ENCODE assay signal across 8 cellular contexts in genomic region chr11:65416341-65417185, GRCh38. TPM values are rescaled to one million over a fixed set of nuclear protein-coding genes. Genes with fewer than 3 reads are reported as not detected.
DNase-seq lines count a peak whose midpoint lies in the region; ATAC-seq and TF ChIP-seq lines count a peak whose summit lies in the region.

No MANE protein-coding gene starts in this region.

- peak in 1 of 2 donors; percentile 19 for TF ChIP-seq POLR2A in vagina (IDR thresholded peaks at IDR 0.05)

- CTCF ChIA-PET in CD4-positive, alpha-beta memory T cell (lab: Charles Lee; ENCODE audit: partially characterized antibody), result interaction anchor here (0.8 to 12.6 kb wide), 29 partner anchors 9 to 119 kb away, joined by 3 to 192 read pairs (median 9); partner anchors contain the start of genes FRMD8, MALAT1 and SLC25A45

- no peaks in the 10 kb centered on the region for H3K27me3 ChIP-seq in CD4-positive, alpha-beta memory T cell (ENCODE audit: insufficient read depth, low read length)
- H3K27me3 ChIP-seq in vagina, result no peaks in the 10 kb centered on the region

- peaks cover 30 to 61% (median 42%) of the 10 kb centered on the region in 4 donors for H3K4me1 Mint-ChIP-seq in CD4-positive, alpha-beta memory T cell
- peaks cover 47% of the 10 kb centered on the region for H3K4me1 Mint-ChIP-seq in T-helper 1 cell treated with Interleukin-12 subunit alpha and Interleukin-12 subunit beta and Interleukin-4 antibody, amounts not matched to agents 30 μg/mL and 1 μg/mL, for 36 hours (ENCODE audit: low read depth)

- peaks cover 57% of the 10 kb centered on the region for H3K4me1 ChIP-seq in CD4-positive, alpha-beta memory T cell (ENCODE audit: insufficient read depth, low read length)
- peaks cover 59% of the 10 kb centered on the region for H3K4me1 ChIP-seq in vagina

- H3K9me3 ChIP-seq in CD4-positive, alpha-beta memory T cell (ENCODE audit: control insufficient read depth in 1 of 2, low read length in 2 of 2), result no peaks in the 10 kb centered on the region
- no peaks in the 10 kb centered on the region for H3K9me3 ChIP-seq in vagina

- intact Hi-C loops in CD4-positive, alpha-beta memory T cell (cut with micrococcal nuclease), result loop anchor here (1.0 to 5.0 kb wide), 7 partner anchors 9 to 94 kb away; partner anchors contain the start of gene SLC25A45
- intact Hi-C loops in left ventricle myocardium superior (cut with micrococcal nuclease) (no loop called here), vagina (cut with DNase I) (loop anchor here (2.0 to 5.0 kb wide), 2 partner anchors 34 to 92 kb away; partner anchors contain the start of gene SLC25A45)

- H3K27me3 Mint-ChIP-seq in CD4-positive, alpha-beta memory T cell, result peaks cover 0 to 2% of the 10 kb centered on the region in 2 donors
- H3K27me3 Mint-ChIP-seq in T-helper 1 cell treated with Interleukin-12 subunit alpha and Interleukin-12 subunit beta and Interleukin-4 antibody, amounts not matched to agents 30 μg/mL and 1 μg/mL, for 36 hours (ENCODE audit: low read depth), result no peaks in the 10 kb centered on the region

- peaks cover 0 to 20% of the 10 kb centered on the region in 2 donors for H3K36me3 Mint-ChIP-seq in CD4-positive, alpha-beta memory T cell
- peaks cover 4% of the 10 kb centered on the region for H3K36me3 Mint-ChIP-seq in T-helper 1 cell treated with Interleukin-12 subunit alpha and Interleukin-12 subunit beta and Interleukin-4 antibody, amounts not matched to agents 30 μg/mL and 1 μg/mL, for 36 hours (ENCODE audit: low read depth)

- POLR2A ChIA-PET in CD4-positive, alpha-beta memory T cell (lab: Charles Lee; ENCODE audit: partially characterized antibody), result interaction anchor here (1.0 to 22.2 kb wide), 23 partner anchors 10 to 160 kb away, joined by 3 to 3839 read pairs (median 6); partner anchors contain the start of genes DPF2, EHBP1L1, FAM89B and FRMD8

- TF ChIP-seq CTCF in vagina (IDR thresholded peaks at IDR 0.05), result peak; percentile 96 to 100 (median 97)

- H3K4me3 ChIP-seq in CD4-positive, alpha-beta memory T cell (ENCODE audit: low read length in 2 of 2), result peak overlapping the region; percentile 86 to 95
- H3K4me3 ChIP-seq in vagina, result peak overlapping the region; percentile 58 to 96

- peak overlapping the region; percentile 98 for H3K27ac ChIP-seq in CD4-positive, alpha-beta memory T cell (ENCODE audit: low read depth, low read length)
- peak overlapping the region; percentile 99 for H3K27ac ChIP-seq in vagina

- peaks cover 0 to 1% (median 0%) of the 10 kb centered on the region in 8 donors for H3K9me3 Mint-ChIP-seq in CD4-positive, alpha-beta memory T cell
- no peaks in the 10 kb centered on the region for H3K9me3 Mint-ChIP-seq in T-helper 1 cell treated with Interleukin-12 subunit alpha and Interleukin-12 subunit beta and Interleukin-4 antibody, amounts not matched to agents 30 μg/mL and 1 μg/mL, for 36 hours

- H3K36me3 ChIP-seq in CD4-positive, alpha-beta memory T cell (ENCODE audit: insufficient read depth, low read length), result peaks cover 10% of the 10 kb centered on the region
- peaks cover 0 to 13% of the 10 kb centered on the region in 2 donors for H3K36me3 ChIP-seq in vagina

- H3K27ac Mint-ChIP-seq in CD4-positive, alpha-beta memory T cell, result peak overlapping the region; percentile 93 to 100 (median 96)
- peak overlapping the region; percentile 99 for H3K27ac Mint-ChIP-seq in T-helper 1 cell treated with Interleukin-12 subunit alpha and Interleukin-12 subunit beta and Interleukin-4 antibody, amounts not matched to agents 30 μg/mL and 1 μg/mL, for 36 hours

- ATAC-seq in GM19467 (IDR thresholded peaks at IDR 0.05; ENCODE audit: unreplicated experiment) (peak; percentile 27), left ventricle myocardium superior (peak; percentile 41)

- DNase-seq in CD4-positive, alpha-beta memory T cell, result peak; percentile 86 to 91 (median 88)
- DNase-seq in MV-4-11 (lab: John Stamatoyannopoulos, UW), result peak; percentile 66
- DNase-seq in amniotic stem cell (lab: John Stamatoyannopoulos, UW), result peak; percentile 58
- DNase-seq in left ventricle myocardium superior, result peak; percentile 97
- DNase-seq in renal cortical epithelial cell (ENCODE audit: low read depth), result peak; percentile 60
- DNase-seq in vagina (ENCODE audit: extremely low spot score in 2 of 2), result peak in 1 of 2 donors; percentile 97

- peak overlapping the region; percentile 92 to 97 (median 95) for H3K4me3 Mint-ChIP-seq in CD4-positive, alpha-beta memory T cell
- peak overlapping the region; percentile 99 for H3K4me3 Mint-ChIP-seq in T-helper 1 cell treated with Interleukin-12 subunit alpha and Interleukin-12 subunit beta and Interleukin-4 antibody, amounts not matched to agents 30 μg/mL and 1 μg/mL, for 36 hours

RNA-seq across cellular contexts. Expression of gene NEAT1, which starts 6.0 kb away (rescaled TPM):
- total RNA-seq in CD4-positive, alpha-beta memory T cell, result 100 to 1,000 TPM; 685 to 687 TPM
- polyA plus RNA-seq in CD4-positive, alpha-beta memory T cell, result 1 to 10 TPM; 2.3 to 4.0 TPM
- total RNA-seq in left ventricle myocardium superior (508 TPM), renal cortical epithelial cell (17.4 and 141 TPM in 2 replicates), vagina (857 TPM)

RNA-seq across cellular contexts. Expression of gene FRMD8, which starts 30.1 kb away (rescaled TPM):
- total RNA-seq in CD4-positive, alpha-beta memory T cell, result 10 to 100 TPM; 69.1 to 71.2 TPM
- 10 to 100 TPM; 44.1 to 55.6 TPM for polyA plus RNA-seq in CD4-positive, alpha-beta memory T cell
- total RNA-seq in left ventricle myocardium superior (9.7 TPM), renal cortical epithelial cell (67.5 and 89.6 TPM in 2 replicates), vagina (53.3 TPM)

RNA-seq across cellular contexts. Expression of gene SLC25A45, which starts 34.1 kb away (rescaled TPM):
- total RNA-seq in CD4-positive, alpha-beta memory T cell, result 10 to 100 TPM; 17.0 to 24.2 TPM
- 10 to 100 TPM in 1 of 2 donors, 1 to 10 TPM in 1; 7.2 to 15.0 TPM for polyA plus RNA-seq in CD4-positive, alpha-beta memory T cell
- total RNA-seq in left ventricle myocardium superior (4.6 TPM), renal cortical epithelial cell (0.52 and 0.65 TPM in 2 replicates), vagina (2.2 TPM)
